ENCODE assay signal across 8 cellular contexts in genomic region chr15:38453971-38454686, GRCh38. TPM values are rescaled to one million over a fixed set of nuclear protein-coding genes. Genes with fewer than 3 reads are reported as not detected.
A peak's percentile ranks its signal among the peaks of the same experiment; 100 is the strongest.
DNase-seq lines count a peak whose midpoint lies in the region; ATAC-seq and TF ChIP-seq lines count a peak whose summit lies in the region.

Gene FAM98B (plus strand): TSS chr15:38454127. CDS start chr15:38454162, 35 bp downstream.

- ATAC-seq in GM21423 (IDR thresholded peaks at IDR 0.05; ENCODE audit: unreplicated experiment), result peak; percentile 93
- peak; percentile 99 for ATAC-seq in mucosa of descending colon

- peaks cover 7% of the 10 kb centered on the region; the same call in 1 of the 2 replicates for H3K36me3 ChIP-seq in HUES6 (ENCODE audit: control insufficient read depth, insufficient read depth, low read length)
- H3K36me3 ChIP-seq in OCI-LY7 (ENCODE audit: insufficient read depth, low read length), result peaks cover 4% of the 10 kb centered on the region; the same call in 1 of the 2 replicates
- H3K36me3 ChIP-seq in mucosa of descending colon (ENCODE audit: low read depth), result no peaks in the 10 kb centered on the region

- H3K4me1 ChIP-seq in HUES6 (ENCODE audit: control insufficient read depth, insufficient read depth, low read length) (peaks cover 4% of the 10 kb centered on the region), OCI-LY7 (ENCODE audit: insufficient read depth, low read length, poor library complexity, severe bottlenecking) (peaks cover 15% of the 10 kb centered on the region), mucosa of descending colon (ENCODE audit: low read depth) (peaks cover 10% of the 10 kb centered on the region)

- H3K9me3 ChIP-seq in HUES6 (ENCODE audit: control insufficient read depth, insufficient read depth, low read depth, low read length) (no peaks in the 10 kb centered on the region), OCI-LY7 (ENCODE audit: low read length) (no peaks in the 10 kb centered on the region), mucosa of descending colon (no peaks in the 10 kb centered on the region)

- intact Hi-C loops in OCI-LY7 (cut with micrococcal nuclease; ENCODE audit: unreplicated experiment), result loop anchor here (1.0 to 5.0 kb wide), 2 partner anchors 197 to 218 kb away; no protein-coding TSS in a partner anchor
- intact Hi-C loops in mucosa of descending colon (cut with DNase I, micrococcal nuclease), result no loop called here

- peaks cover 13% of the 10 kb centered on the region for H4K20me1 ChIP-seq in OCI-LY7 (ENCODE audit: insufficient read depth, low read length)

- peak; percentile 91 for DNase-seq in DMS 273 (lab: John Stamatoyannopoulos, UW; ENCODE audit: unreplicated experiment)
- peak; percentile 88 for DNase-seq in OCI-LY7 (ENCODE audit: low spot score)
- peak; percentile 88 for DNase-seq in activated T-cell treated with anti-CD3 and anti-CD28 coated beads for 4 hours
- peak; percentile 27 for DNase-seq in epithelial cell of prostate (ENCODE audit: low read depth, low spot score)
- peak; percentile 91 to 95 (median 92) for DNase-seq in mucosa of descending colon
- DNase-seq in stimulated activated CD8-positive, alpha-beta memory T cell treated with anti-CD3 and anti-CD28 coated beads, Interleukin-4, amount 100 ng/mL, for 24 hours (ENCODE audit: low read depth), result peak; percentile 84

- POLR2A ChIA-PET in OCI-LY7 (lab: Charles Lee), result interaction anchor here (0.6 to 1.8 kb wide), 15 partner anchors 10 to 1753 kb away, joined by 3 to 11 read pairs (median 3); no protein-coding TSS in a partner anchor

- peak within 1 kb of the TSS; percentile 94 for H2AFZ ChIP-seq in OCI-LY7 (ENCODE audit: low read length)

- CTCF ChIA-PET in OCI-LY7 (lab: Charles Lee; ENCODE audit: unreplicated experiment), result interaction anchor here (1.0 to 1.3 kb wide), 2 partner anchors 14 to 110 kb away, joined by 4 read pairs; no protein-coding TSS in a partner anchor

- H3K4me3 ChIP-seq in HUES6 (ENCODE audit: low read depth, low read length) (peak within 1 kb of the TSS; percentile 94), OCI-LY7 (ENCODE audit: low read depth, low read length, poor library complexity, severe bottlenecking) (peak within 1 kb of the TSS; percentile 86), mucosa of descending colon (peak within 1 kb of the TSS; percentile 76)

- peak; percentile 56 for TF ChIP-seq CTCF in OCI-LY7 (conservative IDR thresholded peaks at IDR 0.05; ENCODE audit: low read length)
- TF ChIP-seq CTCF in mucosa of descending colon (IDR thresholded peaks at IDR 0.05), result no peak

- no TSS peak for BruUV-seq in OCI-LY7 (replicated peaks; lab: Mats Ljungman, UMichigan)

- H3K27ac ChIP-seq in HUES6 (ENCODE audit: low read depth, low read length) (peak within 1 kb of the TSS; percentile 97), OCI-LY7 (ENCODE audit: low read depth, low read length, poor library complexity, severe bottlenecking) (peak within 1 kb of the TSS; percentile 72), epithelial cell of prostate (peak within 1 kb of the TSS; percentile 69)

- peak within 1 kb of the TSS; percentile 95 for H3K9ac ChIP-seq in HUES6 (ENCODE audit: low read length)

- no peaks in the 10 kb centered on the region for H3K27me3 ChIP-seq in HUES6 (ENCODE audit: control insufficient read depth, insufficient read depth, low read length)

- peak within 1 kb of the TSS; percentile 99 for H3K4me2 ChIP-seq in OCI-LY7 (ENCODE audit: low read length)

- H3K79me2 ChIP-seq in OCI-LY7 (ENCODE audit: insufficient read depth, low read depth, low read length), result peaks cover 41% of the 10 kb centered on the region

- H3K9me2 ChIP-seq in OCI-LY7 (ENCODE audit: insufficient read depth, low read length), result no peaks in the 10 kb centered on the region

RNA-seq across cellular contexts. Expression of gene FAM98B, which starts in this region (rescaled TPM):
- 8.5 and 17.0 TPM in 2 replicates for total RNA-seq in OCI-LY7 (2014; rRNA removed; shearing (Covaris generic))
- total RNA-seq in OCI-LY7 (2022) (29.1 and 39.1 TPM in 2 replicates), mucosa of descending colon (10 to 100 TPM; 15.8 to 29.7 (median 21.9) TPM)

Comparison
In these comparisons a context has a peak if more than half of its experiments do, and no peak if none do; other contexts are left out.
1. Peak in every context shown above with its lines: DNase-seq, ATAC-seq, H3K4me3 ChIP-seq and H3K27ac ChIP-seq.
2. DNase-seq: peak in every context shown above with its lines; median percentile 92 in mucosa of descending colon; 91 in DMS 273; 88 in OCI-LY7; 88 in activated T-cell treated with anti-CD3 and anti-CD28 coated beads for 4 hours; 84 in stimulated activated CD8-positive, alpha-beta memory T cell treated with anti-CD3 and anti-CD28 coated beads, Interleukin-4, amount 100 ng/mL, for 24 hours; 27 in epithelial cell of prostate.